27 cellular contexts compared by ENCODE assay signal in the genomic region with DNA sequence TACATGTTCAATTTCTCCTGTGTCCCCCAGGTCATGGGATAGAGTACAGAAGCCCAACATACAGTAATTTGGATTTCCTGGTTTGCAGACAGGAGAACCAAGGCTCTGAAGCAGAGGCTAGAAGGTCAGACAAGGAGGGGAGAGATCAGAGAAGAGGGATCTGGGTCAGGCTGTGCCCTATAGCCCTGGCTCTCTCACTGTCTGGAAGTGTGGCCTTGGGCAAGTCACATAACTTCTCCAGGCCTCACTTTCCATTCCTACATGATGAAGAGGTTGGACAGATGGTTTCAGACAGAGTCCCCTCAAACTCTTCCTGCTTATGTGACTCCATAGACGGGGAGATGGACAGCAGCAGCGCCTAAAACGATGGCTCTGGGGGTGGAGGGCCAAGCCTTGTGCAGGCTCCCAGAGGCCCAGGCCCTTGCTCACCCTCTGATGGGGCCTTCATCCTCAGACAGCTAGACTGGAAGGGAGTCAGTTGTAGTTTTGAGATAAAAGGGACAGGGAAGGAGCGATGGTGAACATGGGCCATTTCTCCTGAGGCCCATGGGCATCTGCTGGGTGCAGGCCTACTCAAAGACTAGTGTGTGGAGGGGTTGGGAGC. TPM values are rescaled to one million over a fixed set of nuclear protein-coding genes. Genes with fewer than 3 reads are reported as not detected.
DNase-seq lines count a peak whose midpoint lies in the region; ATAC-seq and TF ChIP-seq lines count a peak whose summit lies in the region.
"Had no signal": no experiment of that assay in that cellular context is flagged by ENCODE, and none has a peak within 500 bp of the region (broad histone marks: within the 10 kb centered on the region; RNA-seq: fewer than 3 reads in every experiment).

No MANE protein-coding gene starts in this region.

- H3K27me3 ChIP-seq in CD4-positive, alpha-beta memory T cell (ENCODE audit: insufficient read depth, low read length): no peaks in the 10 kb centered on the region
- H3K27me3 ChIP-seq: heart right ventricle, SJCRH30, tibial nerve had no signal

- no peaks in the 10 kb centered on the region for H3K9me3 ChIP-seq in CD4-positive, alpha-beta memory T cell (ENCODE audit: control insufficient read depth in 1 of 2, low read length in 2 of 2)
- H3K9me3 ChIP-seq: heart right ventricle, SJCRH30, tibial nerve had no signal

- H3K4me1 Mint-ChIP-seq in CD4-positive, alpha-beta memory T cell: peaks cover 19 to 52% (median 33%) of the 10 kb centered on the region in 4 donors
- H3K4me1 Mint-ChIP-seq in T-cell (peaks cover 34 to 38% (median 34%) of the 10 kb centered on the region in 3 donors), immature natural killer cell (peaks cover 33 to 35% of the 10 kb centered on the region in 2 donors), osteocyte (ENCODE audit: unreplicated experiment) (peaks cover 64% of the 10 kb centered on the region)

- TF ChIP-seq CTCF in osteocyte (IDR thresholded peaks at IDR 0.05): no peak

- no peak overlapping the region for H3K27ac ChIP-seq in CD4-positive, alpha-beta memory T cell (ENCODE audit: low read depth, low read length)
- H3K27ac ChIP-seq: coronary artery, GM23248, heart right ventricle, HL-60, KMS-11, SJCRH30, tibial nerve had no signal

- peaks cover 6 to 19% of the 10 kb centered on the region in 2 donors for H3K36me3 Mint-ChIP-seq in CD4-positive, alpha-beta memory T cell
- peaks cover 7% of the 10 kb centered on the region for H3K36me3 Mint-ChIP-seq in T-cell
- peaks cover 0 to 5% (median 4%) of the 10 kb centered on the region in 3 donors for H3K36me3 Mint-ChIP-seq in immature natural killer cell
- H3K36me3 Mint-ChIP-seq in osteocyte (ENCODE audit: unreplicated experiment): peaks cover 24% of the 10 kb centered on the region

- intact Hi-C loops in CD4-positive, alpha-beta memory T cell (cut with micrococcal nuclease): no loop called here

- no peak overlapping the region for H3K4me3 ChIP-seq in CD4-positive, alpha-beta memory T cell (ENCODE audit: low read length in 2 of 2)
- H3K4me3 ChIP-seq: coronary artery, GM23248, heart right ventricle, SJCRH30, tibial nerve had no signal

- ATAC-seq in T-cell (replicated peaks in 1 of 4) (no peak), GM21423 (IDR thresholded peaks at IDR 0.05; ENCODE audit: unreplicated experiment) (no peak)
- ATAC-seq: activated T-cell treated with anti-CD3 and anti-CD28 coated beads, Interleukin-2, amount 50 U/mL, for 4 hours; effector memory CD8-positive, alpha-beta T cell; esophagus mucosa; heart right ventricle had no signal

- no peak for DNase-seq in CD4-positive, alpha-beta memory T cell
- DNase-seq in T-cell: no peak
- DNase-seq in immature natural killer cell: no peak
- peak; percentile 53 for DNase-seq in osteocyte (ENCODE audit: extremely low spot score, unreplicated experiment)
- no peak for DNase-seq in hypothalamus (lab: John Stamatoyannopoulos, UW)
- no peak for DNase-seq in stimulated activated CD4-positive, alpha-beta T cell treated with anti-CD3 and anti-CD28 coated beads, Interleukin-1b, Interleukin-23, amount 100 ng/mL, for 48 hours
- DNase-seq: activated naive CD4-positive, alpha-beta T cell treated with anti-CD3 and anti-CD28 coated beads, Interleukin-2, amount 50 U/mL, for 16 hours; activated T-cell treated with anti-CD3 and anti-CD28 coated beads, Interleukin-2, amount 50 U/mL, for 4 hours; C1 segment of cervical spinal cord; effector memory CD8-positive, alpha-beta T cell; EL; foreskin fibroblast; GM23248; heart right ventricle; HFFc6; NCI-H1436; NCI-H2081 treated with DMSO at 0.1 percent for 48 hours; NCI-H345; NCI-H748 treated with DMSO at 0.1 percent for 48 hours; nucleus accumbens; SJCRH30 had no signal

- POLR2A ChIA-PET in CD4-positive, alpha-beta memory T cell (lab: Charles Lee; ENCODE audit: partially characterized antibody): interaction anchor here (1.2 kb wide), 1 partner anchor 52 kb away, joined by 4 read pairs; no protein-coding TSS in a partner anchor
- POLR2A ChIA-PET in T-cell (lab: Charles Lee): no interaction called here

- H3K27me3 Mint-ChIP-seq in CD4-positive, alpha-beta memory T cell: peaks cover 0 to 2% of the 10 kb centered on the region in 2 donors
- H3K27me3 Mint-ChIP-seq in T-cell (peaks cover 0 to 3% of the 10 kb centered on the region in 2 donors), immature natural killer cell (ENCODE audit: low read depth in 3 of 3) (peaks cover 1 to 18% (median 4%) of the 10 kb centered on the region in 3 donors), osteocyte (ENCODE audit: unreplicated experiment) (no peaks in the 10 kb centered on the region)

- no peaks in the 10 kb centered on the region for H3K36me3 ChIP-seq in CD4-positive, alpha-beta memory T cell (ENCODE audit: insufficient read depth, low read length)

- peak overlapping the region; percentile 10 to 80 (median 63) for H3K27ac Mint-ChIP-seq in CD4-positive, alpha-beta memory T cell
- peak overlapping the region; percentile 24 to 47 for H3K27ac Mint-ChIP-seq in T-cell
- H3K27ac Mint-ChIP-seq in immature natural killer cell: peak overlapping the region in 1 of 6 donors; percentile 58
- H3K27ac Mint-ChIP-seq in osteocyte (ENCODE audit: unreplicated experiment): peak overlapping the region; percentile 15
- H3K27ac Mint-ChIP-seq: HFFc6 had no signal

- H3K9me3 Mint-ChIP-seq in CD4-positive, alpha-beta memory T cell: no peaks in the 10 kb centered on the region
- H3K9me3 Mint-ChIP-seq in T-cell: no peaks in the 10 kb centered on the region
- H3K9me3 Mint-ChIP-seq in immature natural killer cell: no peaks in the 10 kb centered on the region
- no peaks in the 10 kb centered on the region for H3K9me3 Mint-ChIP-seq in osteocyte (ENCODE audit: unreplicated experiment)
- H3K9me3 Mint-ChIP-seq: activated T-cell treated with anti-CD3 and anti-CD28 coated beads, Interleukin-2, amount 50 U/mL, for 4 hours; effector memory CD8-positive, alpha-beta T cell; HFFc6 had no signal

- H3K4me3 Mint-ChIP-seq in CD4-positive, alpha-beta memory T cell: peak overlapping the region in 4 of 8 donors; percentile 13 to 71 (median 26)
- H3K4me3 Mint-ChIP-seq in T-cell (peak overlapping the region in 1 of 3 donors; percentile 36), immature natural killer cell (peak overlapping the region in 4 of 5 donors; percentile 24 to 40 (median 35)), osteocyte (ENCODE audit: unreplicated experiment) (peak overlapping the region; percentile 67)
- H3K4me3 Mint-ChIP-seq: effector memory CD8-positive, alpha-beta T cell; HFFc6 had no signal

- CTCF ChIA-PET in CD4-positive, alpha-beta memory T cell (lab: Charles Lee; ENCODE audit: partially characterized antibody): interaction anchor here (1.0 kb wide), 1 partner anchor 51 kb away, joined by 4 read pairs; no protein-coding TSS in a partner anchor
- CTCF ChIA-PET in T-cell (lab: Charles Lee): no interaction called here

- peaks cover 16% of the 10 kb centered on the region for H3K4me1 ChIP-seq in CD4-positive, alpha-beta memory T cell (ENCODE audit: insufficient read depth, low read length)

RNA-seq across cellular contexts. Expression of a gene that starts 2.9 kb away (rescaled TPM):
- total RNA-seq in CD4-positive, alpha-beta memory T cell: 10 to 100 TPM; 20.0 to 26.2 TPM
- 1 to 10 TPM; 7.2 to 7.6 TPM for polyA plus RNA-seq in CD4-positive, alpha-beta memory T cell
- total RNA-seq in T-cell (10 to 100 TPM; 20.3 to 31.8 (median 24.3) TPM), osteocyte (71.8 and 78.7 TPM in 2 replicates)
- polyA plus RNA-seq in immature natural killer cell: 1 to 10 TPM in 2 of 3 donors, not detected in 1; 2.5 to 8.0 TPM
